Comparison of ENCODE assay signal across 9 cellular contexts in the genomic region with DNA sequence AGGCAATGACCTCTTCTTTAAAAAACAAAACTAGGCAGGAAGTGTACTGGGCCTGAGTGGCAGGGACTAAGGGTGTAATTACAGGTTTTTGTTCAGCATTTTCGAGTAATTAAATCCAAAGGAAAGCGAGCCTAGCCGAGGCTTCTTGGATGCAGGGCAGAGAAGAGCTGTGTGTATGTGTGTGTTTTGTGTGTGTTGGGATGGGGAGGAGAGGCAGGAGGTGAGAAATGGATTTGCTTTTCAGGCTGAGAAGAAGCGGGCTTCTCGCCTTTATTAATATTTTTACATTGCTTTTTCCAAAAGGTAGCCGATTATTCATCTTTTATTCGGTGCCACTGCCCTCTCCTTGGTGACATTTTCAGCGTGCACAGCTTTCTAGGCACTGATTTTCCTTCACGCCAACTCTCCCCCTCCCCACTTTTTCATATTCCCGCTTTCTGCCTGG. TPM values are rescaled to one million over a fixed set of nuclear protein-coding genes. Genes with fewer than 3 reads are reported as not detected.
DNase-seq lines count a peak whose midpoint lies in the region; ATAC-seq and TF ChIP-seq lines count a peak whose summit lies in the region.
"Had no signal": no experiment of that assay in that cellular context is flagged by ENCODE, and none has a peak within 500 bp of the region (broad histone marks: within the 10 kb centered on the region; RNA-seq: fewer than 3 reads in every experiment).

No MANE protein-coding gene starts in this region.

- DNase-seq in H7 (no peak), NCI-H2227 treated with DMSO at 0.1 percent for 48 hours (lab: John Stamatoyannopoulos, UW) (peak; percentile 87), dorsolateral prefrontal cortex (no peak), retina (peak; percentile 64), 8988T (no peak), NOMO-1 treated with DMSO at 0.1 percent for 48 hours (lab: John Stamatoyannopoulos, UW; ENCODE audit: unreplicated experiment) (no peak), RPMI8226 (no peak)

- intact Hi-C loops in dorsolateral prefrontal cortex (cut with DNase I), result no loop called here

- ATAC-seq in GM19023 (IDR thresholded peaks at IDR 0.05; ENCODE audit: unreplicated experiment), result no peak

- no peaks in the 10 kb centered on the region for H3K36me3 ChIP-seq in H7 (replicated peaks; ENCODE audit: control insufficient read depth, insufficient read depth, low read length)
- H3K36me3 ChIP-seq: neutrophil had no signal

- H3K4me3 ChIP-seq in H7 (ENCODE audit: insufficient read depth, low read depth, low read length) (peak overlapping the region; percentile 13; the same call in 1 of the 2 replicates), dorsolateral prefrontal cortex (peak overlapping the region in 8 of 59 donors; percentile 4 to 58 (median 19))

- no peak for TF ChIP-seq CTCF in dorsolateral prefrontal cortex (IDR thresholded peaks at IDR 0.05 in 54 of 56, conservative IDR thresholded peaks at IDR 0.05 in 2 of 56; ENCODE audit: low read depth in 1 of 56, partially characterized antibody in 56 of 56)

- H3K27ac ChIP-seq in dorsolateral prefrontal cortex, result peak overlapping the region in 57 of 59 donors; percentile 27 to 100 (median 97)

- H3K27me3 ChIP-seq in H7 (ENCODE audit: control insufficient read depth, insufficient read depth, low read length) (no peaks in the 10 kb centered on the region), dorsolateral prefrontal cortex (no peaks in the 10 kb centered on the region)
- H3K27me3 ChIP-seq: neutrophil had no signal

RNA-seq across cellular contexts. Expression of a gene that starts 8.9 kb away (rescaled TPM):
- 142 and 187 TPM in 2 replicates for total RNA-seq in H7 (2014; rRNA removed; shearing (Covaris generic))
- 10 to 100 TPM; 30.1 to 62.8 (median 41.3) TPM for total RNA-seq in dorsolateral prefrontal cortex

Comparison
In these comparisons a context has a peak if more than half of its experiments do, and no peak if none do; other contexts are left out.
1. DNase-seq: peak in NCI-H2227 treated with DMSO at 0.1 percent for 48 hours (single experiment) and retina (single experiment); none in H7 (single experiment), dorsolateral prefrontal cortex (0 of 10), 8988T (single experiment), NOMO-1 treated with DMSO at 0.1 percent for 48 hours (single experiment) and RPMI8226 (single experiment).